ENCODE assay signal across 14 cellular contexts in the genomic region with DNA sequence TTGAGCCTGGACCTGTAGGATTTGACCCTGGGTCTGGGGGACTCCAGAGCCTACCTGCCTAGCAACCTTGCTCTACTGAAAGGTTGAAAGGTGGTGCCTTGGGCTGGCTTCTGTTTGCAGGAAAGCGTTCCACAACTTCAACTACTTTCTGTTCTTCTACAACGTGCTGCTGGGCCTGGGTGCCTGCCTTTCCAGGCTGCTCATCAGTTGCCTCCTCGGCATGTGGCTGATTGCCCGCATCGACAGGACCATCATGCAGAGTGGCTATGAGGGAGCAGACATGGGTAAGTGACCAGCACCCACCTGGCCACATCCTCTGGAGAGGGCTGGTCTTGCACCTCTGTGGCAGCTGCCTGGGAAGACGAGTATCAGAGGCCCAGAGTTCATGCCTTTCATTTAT. TPM values are rescaled to one million over a fixed set of nuclear protein-coding genes. Genes with fewer than 3 reads are reported as not detected.
DNase-seq lines count a peak whose midpoint lies in the region; ATAC-seq and TF ChIP-seq lines count a peak whose summit lies in the region.
"Had no signal": no experiment of that assay in that cellular context is flagged by ENCODE, and none has a peak within 500 bp of the region (broad histone marks: within the 10 kb centered on the region; RNA-seq: fewer than 3 reads in every experiment).

No MANE protein-coding gene starts in this region.

- peak overlapping the region; percentile 53 for H3K27ac ChIP-seq in right cardiac atrium (ENCODE audit: low read length)
- no peak overlapping the region for H3K27ac ChIP-seq in endodermal cell (ENCODE audit: low read depth, low read length)

- ATAC-seq in right cardiac atrium (no peak), Right ventricle myocardium superior (ENCODE audit: poor library complexity) (no peak)

- whole genome bisulfite sequencing in right cardiac atrium, result 77% methylated on average over 6 of the region's 6 CpGs
- 89 to 94% methylated on average over 2 to 6 of the region's 6 CpGs for WGBS in endodermal cell (ENCODE audit: insufficient coverage in 1 of 2, insufficient read length in 1 of 2), 2 experiments

- H3K27me3 ChIP-seq in right cardiac atrium (ENCODE audit: control insufficient read depth, insufficient read depth), result no peaks in the 10 kb centered on the region
- no peaks in the 10 kb centered on the region for H3K27me3 ChIP-seq in endodermal cell (ENCODE audit: control insufficient read depth, insufficient read depth, low read length, poor library complexity, severe bottlenecking)

- H3K9ac ChIP-seq in endodermal cell (ENCODE audit: extremely low read depth, low read length, poor library complexity, severe bottlenecking), result no peak overlapping the region

- H3K4me1 ChIP-seq in right cardiac atrium (ENCODE audit: control insufficient read depth, insufficient read depth, low read length), result peaks cover 11% of the 10 kb centered on the region
- peaks cover 5% of the 10 kb centered on the region for H3K4me1 ChIP-seq in endodermal cell (ENCODE audit: control insufficient read depth, insufficient read depth, low read length)

- no peak overlapping the region for H3K4me3 ChIP-seq in right cardiac atrium (ENCODE audit: low read length)
- no peak overlapping the region for H3K4me3 ChIP-seq in endodermal cell (ENCODE audit: low read length)

- DNase-seq in right cardiac atrium, result no peak
- no peak for DNase-seq in Right ventricle myocardium superior
- peak; percentile 73 for DNase-seq in endodermal cell
- peak; percentile 13 for DNase-seq in myocyte (ENCODE audit: low read depth)
- DNase-seq in activated CD8-positive, alpha-beta memory T cell treated with anti-CD3 and anti-CD28 coated beads for 24 hours, result no peak
- no peak for DNase-seq in CD1c-positive myeloid dendritic cell (ENCODE audit: extremely low spot score)
- no peak for DNase-seq in activated CD4-positive, alpha-beta memory T cell treated with anti-CD3 and anti-CD28 coated beads for 36 hours
- DNase-seq: AML-193, NCI-H1694 treated with DMSO at 0.1 percent for 48 hours, NCI-H2107, NCI-H226, NCI-H524 treated with DMSO at 0.1 percent for 48 hours, SIG-M5 had no signal

- CTCF ChIA-PET in activated CD4-positive, alpha-beta memory T cell treated with anti-CD3 and anti-CD28 coated beads for 36 hours (lab: Charles Lee), result no interaction called here

- POLR2A ChIA-PET in activated CD4-positive, alpha-beta memory T cell treated with anti-CD3 and anti-CD28 coated beads for 36 hours (lab: Charles Lee), result interaction anchor here (1.0 kb wide), 1 partner anchor 13 kb away, joined by 3 read pairs; no protein-coding TSS in a partner anchor

- H3K36me3 ChIP-seq in endodermal cell (ENCODE audit: control insufficient read depth, insufficient read depth, low read length), result peaks cover 10% of the 10 kb centered on the region

- peaks cover 33% of the 10 kb centered on the region for H3K36me3 Mint-ChIP-seq in endodermal cell (ENCODE audit: low read depth)
- peaks cover 40% of the 10 kb centered on the region for H3K36me3 Mint-ChIP-seq in activated CD4-positive, alpha-beta memory T cell treated with anti-CD3 and anti-CD28 coated beads for 36 hours

- no peak overlapping the region for H3K27ac Mint-ChIP-seq in endodermal cell
- H3K27ac Mint-ChIP-seq in activated CD4-positive, alpha-beta memory T cell treated with anti-CD3 and anti-CD28 coated beads for 36 hours, result no peak overlapping the region

- intact Hi-C loops in right cardiac atrium (cut with DNase I), result no loop called here
- intact Hi-C loops in Right ventricle myocardium superior (cut with DNase I), result no loop called here
- intact Hi-C loops in activated CD4-positive, alpha-beta memory T cell treated with anti-CD3 and anti-CD28 coated beads for 36 hours (cut with micrococcal nuclease), result no loop called here

- no peaks in the 10 kb centered on the region for H3K27me3 Mint-ChIP-seq in endodermal cell (ENCODE audit: insufficient read depth)
- no peaks in the 10 kb centered on the region for H3K27me3 Mint-ChIP-seq in activated CD4-positive, alpha-beta memory T cell treated with anti-CD3 and anti-CD28 coated beads for 36 hours

- peaks cover 8% of the 10 kb centered on the region for H3K9me3 Mint-ChIP-seq in endodermal cell
- H3K9me3 Mint-ChIP-seq in activated CD4-positive, alpha-beta memory T cell treated with anti-CD3 and anti-CD28 coated beads for 36 hours, result peaks cover 20% of the 10 kb centered on the region

- no peak for TF ChIP-seq CTCF in endodermal cell (conservative IDR thresholded peaks at IDR 0.05)

- H3K9me3 ChIP-seq in right cardiac atrium (ENCODE audit: control insufficient read depth, low read length), result no peaks in the 10 kb centered on the region
- peaks cover 20% of the 10 kb centered on the region for H3K9me3 ChIP-seq in endodermal cell (ENCODE audit: control insufficient read depth, low read length)

- peaks cover 12% of the 10 kb centered on the region for H3K4me1 Mint-ChIP-seq in endodermal cell
- no peaks in the 10 kb centered on the region for H3K4me1 Mint-ChIP-seq in activated CD4-positive, alpha-beta memory T cell treated with anti-CD3 and anti-CD28 coated beads for 36 hours (ENCODE audit: low read depth)

- no peak overlapping the region for H3K4me3 Mint-ChIP-seq in endodermal cell
- no peak overlapping the region for H3K4me3 Mint-ChIP-seq in activated CD4-positive, alpha-beta memory T cell treated with anti-CD3 and anti-CD28 coated beads for 36 hours

RNA-seq across cellular contexts. Expression of a gene that starts 13.6 kb away (rescaled TPM):
- total RNA-seq in right cardiac atrium, result 1 to 10 TPM; 2.0 to 6.6 (median 2.5) TPM
- 3.2 TPM for polyA plus RNA-seq in right cardiac atrium
- total RNA-seq in Right ventricle myocardium superior, result 3.1 TPM
- 10 to 100 TPM in 1 of 2 donors, 1 to 10 TPM in 1; 4.9 to 10.9 TPM for total RNA-seq in endodermal cell
- polyA plus RNA-seq in endodermal cell (2013, experiment 1 of 2), result 5.2 TPM
- polyA plus RNA-seq in endodermal cell (2013, experiment 2 of 2), result 4.8 TPM
- total RNA-seq in myocyte, result not detected in 2 replicates
- polyA plus RNA-seq in myocyte (2012), result 0.01 TPM
- total RNA-seq in activated CD4-positive, alpha-beta memory T cell treated with anti-CD3 and anti-CD28 coated beads for 36 hours, result 1 to 10 TPM; 1.1 to 2.3 TPM
- total RNA-seq: LHCN-M2 had no signal

Comparison
In these comparisons a context has a peak if more than half of its experiments do, and no peak if none do; other contexts are left out.
1. DNase-seq: peak in endodermal cell (single experiment) and myocyte (single experiment); none in right cardiac atrium (0 of 3), Right ventricle myocardium superior (single experiment), activated CD8-positive, alpha-beta memory T cell treated with anti-CD3 and anti-CD28 coated beads for 24 hours (single experiment), CD1c-positive myeloid dendritic cell (single experiment) and activated CD4-positive, alpha-beta memory T cell treated with anti-CD3 and anti-CD28 coated beads for 36 hours (single experiment).